17 cellular contexts compared by ENCODE assay signal in genomic region chr20:32231245-32231644, GRCh38. TPM values are rescaled to one million over a fixed set of nuclear protein-coding genes. Genes with fewer than 3 reads are reported as not detected.
DNase-seq lines count a peak whose midpoint lies in the region; ATAC-seq, FAIRE-seq and TF ChIP-seq lines count a peak whose summit lies in the region.
"Had no signal": no experiment of that assay in that cellular context is flagged by ENCODE, and none has a peak within 500 bp of the region (broad histone marks: within the 10 kb centered on the region; RNA-seq: fewer than 3 reads in every experiment).

No MANE protein-coding gene starts in this region.

- peak in 1 of 2 donors; percentile 12 for ATAC-seq in activated T-cell treated with anti-CD3 and anti-CD28 coated beads, Interleukin-2, amount 50 U/mL, for 72 hours (replicated peaks in 1 of 2)
- no peak for ATAC-seq in T-cell (replicated peaks in 1 of 4)
- ATAC-seq in K562 = no peak
- ATAC-seq in HG02571 (IDR thresholded peaks at IDR 0.05; ENCODE audit: unreplicated experiment) = no peak
- ATAC-seq: left colon had no signal

- CTCF ChIA-PET in T-cell (lab: Charles Lee) (no interaction called here), K562 (lab: Yijun Ruan, JAX; ENCODE audit: low intra/inter-chr PET ratio) (no interaction called here)

- FAIRE-seq in K562 (lab: Jason Lieb, UNC) = no peak
- FAIRE-seq: G401.6, GM12878 had no signal

- H3F3A ChIP-seq in smooth muscle cell (ENCODE audit: low read depth) = no peaks in the 10 kb centered on the region

- no peak overlapping the region for H2AFZ ChIP-seq in K562 (ENCODE audit: low read depth, low read length)
- H2AFZ ChIP-seq in smooth muscle cell (ENCODE audit: low read depth) = no peak overlapping the region

- no peak overlapping the region for H3K4me3 ChIP-seq in K562
- no peak overlapping the region for H3K4me3 ChIP-seq in smooth muscle cell
- H3K4me3 ChIP-seq: GM12878, suprapubic skin had no signal

- H3K4me1 ChIP-seq in K562 (replicated peaks in 1 of 2; ENCODE audit: control insufficient read depth in 2 of 2, insufficient read depth in 2 of 2, low read length in 2 of 2) (no peaks in the 10 kb centered on the region), smooth muscle cell (ENCODE audit: low read depth) (no peaks in the 10 kb centered on the region)
- H3K4me1 ChIP-seq: suprapubic skin had no signal

- peaks cover 18 to 51% of the 10 kb centered on the region in 2 donors for H3K36me3 Mint-ChIP-seq in activated T-cell treated with anti-CD3 and anti-CD28 coated beads, Interleukin-2, amount 50 U/mL, for 72 hours (ENCODE audit: insufficient read depth in 2 of 2)
- H3K36me3 Mint-ChIP-seq in T-cell = peaks cover 50% of the 10 kb centered on the region

- in situ Hi-C loops in K562 (cut with MboI) = no loop called here

- H3K27me3 Mint-ChIP-seq in activated T-cell treated with anti-CD3 and anti-CD28 coated beads, Interleukin-2, amount 50 U/mL, for 72 hours (ENCODE audit: low read depth) = no peaks in the 10 kb centered on the region
- no peaks in the 10 kb centered on the region for H3K27me3 Mint-ChIP-seq in T-cell

- H3K4me2 ChIP-seq in K562 (ENCODE audit: insufficient read depth, low read length) (no peak overlapping the region), smooth muscle cell (no peak overlapping the region)

- H3K4me3 Mint-ChIP-seq in activated T-cell treated with anti-CD3 and anti-CD28 coated beads, Interleukin-2, amount 50 U/mL, for 72 hours = peak overlapping the region; percentile 85 to 96
- H3K4me3 Mint-ChIP-seq in T-cell = no peak overlapping the region

- peaks cover 93% of the 10 kb centered on the region for H3K36me3 ChIP-seq in K562 (ENCODE audit: control insufficient read depth, insufficient read depth, low read length)
- peaks cover 5% of the 10 kb centered on the region for H3K36me3 ChIP-seq in smooth muscle cell (ENCODE audit: low read depth)

- no peak for TF ChIP-seq RAD21 in K562 (CRISPR knock-in tag; conservative IDR thresholded peaks at IDR 0.05 in 1 of 2, IDR thresholded peaks at IDR 0.05 in 1 of 2)

- peak overlapping the region; percentile 100 for H3K27ac Mint-ChIP-seq in activated T-cell treated with anti-CD3 and anti-CD28 coated beads, Interleukin-2, amount 50 U/mL, for 72 hours
- H3K27ac Mint-ChIP-seq in T-cell = peak overlapping the region; percentile 97 to 99

- TF ChIP-seq CTCF in K562 (IDR thresholded peaks at IDR 0.05 in 2 of 3, conservative IDR thresholded peaks at IDR 0.05 in 1 of 3; ENCODE audit: insufficient read depth in 2 of 3, low read depth in 1 of 3, low read length in 3 of 3) (no peak), smooth muscle cell (IDR thresholded peaks at IDR 0.05; ENCODE audit: borderline replicate concordance, insufficient read depth, poor library complexity, severe bottlenecking) (no peak)

- H3K27ac ChIP-seq in K562 (ENCODE audit: extremely low read depth, low read depth, low read length) (no peak overlapping the region), smooth muscle cell (ENCODE audit: low read depth) (peak overlapping the region; percentile 63)
- H3K27ac ChIP-seq: RWPE1, suprapubic skin had no signal

- no peak overlapping the region for H3K9ac ChIP-seq in K562 (ENCODE audit: insufficient read depth in 1 of 2, low read depth in 2 of 2, low read length in 2 of 2)
- H3K9ac ChIP-seq in smooth muscle cell (ENCODE audit: low read depth) = no peak overlapping the region

- peaks cover 47% of the 10 kb centered on the region for H3K4me1 Mint-ChIP-seq in activated T-cell treated with anti-CD3 and anti-CD28 coated beads, Interleukin-2, amount 50 U/mL, for 72 hours (ENCODE audit: low read depth)
- H3K4me1 Mint-ChIP-seq in T-cell = peaks cover 18 to 26% (median 21%) of the 10 kb centered on the region in 3 donors

- no peaks in the 10 kb centered on the region for H3K79me2 ChIP-seq in K562 (ENCODE audit: control insufficient read depth, insufficient read depth, low read length)
- H3K79me2 ChIP-seq in smooth muscle cell (ENCODE audit: low read depth) = no peaks in the 10 kb centered on the region

- WGBS in K562 (ENCODE audit: insufficient coverage, low coverage, missing lambda C conversion rate) = 98% methylated on average over 4 of the region's 4 CpGs
- WGBS in smooth muscle cell (ENCODE audit: low lambda C conversion rate) = 87% methylated on average over 4 of the region's 4 CpGs

- H3K9me1 ChIP-seq in K562 (ENCODE audit: control insufficient read depth, insufficient read depth, low read length) = peaks cover 3% of the 10 kb centered on the region

- POLR2A ChIA-PET in T-cell (lab: Charles Lee) = no interaction called here
- POLR2A ChIA-PET in K562 (lab: Yijun Ruan, JAX) = interaction anchor here (0.8 to 1.6 kb wide), 2 partner anchors 126 to 512 kb away, joined by 3 to 5 read pairs; partner anchors contain the start of gene ASXL1

- H3K27me3 ChIP-seq in K562 (ENCODE audit: control insufficient read depth in 2 of 2, insufficient read depth in 2 of 2, low read length in 2 of 2) (no peaks in the 10 kb centered on the region), smooth muscle cell (ENCODE audit: low read depth) (no peaks in the 10 kb centered on the region)
- H3K27me3 ChIP-seq: suprapubic skin had no signal

- no peak for TF ChIP-seq EP300 in K562 (IDR thresholded peaks at IDR 0.05; ENCODE audit: low read length)

- no peaks in the 10 kb centered on the region for H3K9me3 Mint-ChIP-seq in activated T-cell treated with anti-CD3 and anti-CD28 coated beads, Interleukin-2, amount 50 U/mL, for 72 hours
- H3K9me3 Mint-ChIP-seq in T-cell = no peaks in the 10 kb centered on the region

- H3K9me3 ChIP-seq in K562 (replicated peaks; ENCODE audit: control insufficient read depth, insufficient read depth, low read depth, low read length) (no peaks in the 10 kb centered on the region), smooth muscle cell (replicated peaks; ENCODE audit: low read depth) (no peaks in the 10 kb centered on the region)
- H3K9me3 ChIP-seq: suprapubic skin had no signal

- intact Hi-C loops in K562 (cut with micrococcal nuclease) = no loop called here
- intact Hi-C loops in posterior vena cava (cut with DNase I) = no loop called here

- no peak for TF ChIP-seq POLR2A in K562 (conservative IDR thresholded peaks at IDR 0.05)

- 0 out of 2 replicates have a peak, but pooled peaks cover 4% of the 10 kb centered on the region for H4K20me1 ChIP-seq in K562 (replicated peaks; ENCODE audit: control insufficient read depth, insufficient read depth, low read length)
- H4K20me1 ChIP-seq in smooth muscle cell (ENCODE audit: low read depth) = no peaks in the 10 kb centered on the region

- DNase-seq in activated T-cell treated with anti-CD3 and anti-CD28 coated beads, Interleukin-2, amount 50 U/mL, for 72 hours = no peak
- no peak for DNase-seq in activated T-cell treated with anti-CD3 and anti-CD28 coated beads, Interleukin-2, amount 50 U/mL, for 48 hours
- no peak for DNase-seq in T-cell
- DNase-seq in K562 (ENCODE audit: extremely low read depth in 1 of 4, low spot score in 3 of 4) = no peak
- DNase-seq in smooth muscle cell (lab: John Stamatoyannopoulos, UW; ENCODE audit: unreplicated experiment) = no peak
- no peak for DNase-seq in 8988T
- no peak for DNase-seq in posterior vena cava (ENCODE audit: low spot score)
- DNase-seq: foreskin fibroblast, left colon, NCI-H1930, NCI-H446 treated with DMSO at 0.1 percent for 48 hours, occipital lobe had no signal

- BruUV-seq in K562 (replicated peaks; lab: Mats Ljungman, UMichigan) = no TSS peak

RNA-seq across cellular contexts. Expression of gene POFUT1, which starts 23.6 kb away (rescaled TPM):
- total RNA-seq in activated T-cell treated with anti-CD3 and anti-CD28 coated beads, Interleukin-2, amount 50 U/mL, for 72 hours = 10 to 100 TPM; 59.7 to 63.2 TPM
- 10 to 100 TPM; 13.2 to 20.6 (median 17.7) TPM for total RNA-seq in T-cell
- 57.2 and 80.7 TPM in 2 replicates for total RNA-seq in K562 (2011; cell fraction: chromatin; rRNA removed; ENCODE audit: low replicate concordance)
- 72.2 and 72.5 TPM in 2 replicates for total RNA-seq in K562 (2011; cell fraction: nucleolus; rRNA removed)
- 70.9 and 93.4 TPM in 2 replicates for total RNA-seq in K562 (2011; cell fraction: nucleoplasm; rRNA removed)
- 23.5 and 29.4 TPM in 2 replicates for total RNA-seq in K562 (2014; rRNA removed)
- 25.7 and 25.9 TPM in 2 replicates for total RNA-seq in K562 (2014; rRNA removed; fragmentation: Illumina TruSeq; extraction: Trizol)
- total RNA-seq in K562 (2015; rRNA removed; fragmentation: Illumina TruSeq; extraction: Trizol) = 32.8 and 33.2 TPM in 2 replicates
- total RNA-seq in K562 (2021) = 38.2 and 44.7 TPM in 2 replicates
- polyA plus RNA-seq in K562 (2011; rRNA removed) = 21.3 and 21.6 TPM in 2 replicates
- 19.2 and 27.8 TPM in 2 replicates for polyA plus RNA-seq in K562 (2011; cell fraction: cytosol; rRNA removed)
- 15.0 and 22.1 TPM in 2 replicates for polyA plus RNA-seq in K562 (2011; cell fraction: nucleus; rRNA removed)
- 22.6 and 26.2 TPM in 2 replicates for polyA plus RNA-seq in K562 (2012)
- 32.7 and 34.3 TPM in 2 replicates for polyA plus RNA-seq in K562 (2014; fragmentation: Illumina TruSeq; extraction: Trizol)
- polyA plus RNA-seq in K562 (2014; fragmentation: Nextera tagmentation; extraction: Ambion mirVana) = 1 to 10 TPM; 3.5 to 6.0 TPM
- polyA plus RNA-seq in K562 (2014; rRNA removed) = 22.7 and 24.8 TPM in 2 replicates
- 25.2 and 26.7 TPM in 2 replicates for polyA minus RNA-seq in K562 (2011; rRNA and poly(A)+ RNA removed)
- 19.7 and 23.0 TPM in 2 replicates for polyA minus RNA-seq in K562 (2011; cell fraction: cytosol; rRNA and poly(A)+ RNA removed)
- 13.7 and 16.8 TPM in 2 replicates for polyA minus RNA-seq in K562 (2011; cell fraction: nucleus; rRNA and poly(A)+ RNA removed)
- total RNA-seq in smooth muscle cell = 45.0 and 51.2 TPM in 2 replicates
- polyA plus RNA-seq in smooth muscle cell = 35.6 and 44.3 TPM in 2 replicates
- 10 to 100 TPM; 34.6 to 36.4 TPM for total RNA-seq in posterior vena cava

RNA-seq across cellular contexts. Expression of gene PLAGL2, which starts 23.7 kb away (rescaled TPM):
- 100 to 1,000 TPM in 1 of 2 donors, 10 to 100 TPM in 1; 98.8 to 107 TPM for total RNA-seq in activated T-cell treated with anti-CD3 and anti-CD28 coated beads, Interleukin-2, amount 50 U/mL, for 72 hours
- total RNA-seq in T-cell (10 to 100 TPM; 12.6 to 18.2 (median 16.3) TPM), K562 (2014; rRNA removed) (4.0 and 5.5 TPM in 2 replicates), K562 (2014; rRNA removed; fragmentation: Illumina TruSeq; extraction: Trizol) (5.6 and 6.4 TPM in 2 replicates), K562 (2015; rRNA removed; fragmentation: Illumina TruSeq; extraction: Trizol) (6.2 and 6.7 TPM in 2 replicates), K562 (2021) (20.1 and 21.8 TPM in 2 replicates), smooth muscle cell (13.7 and 18.7 TPM in 2 replicates), posterior vena cava (1 to 10 TPM; 4.8 to 5.6 TPM)
- 15.9 and 22.3 TPM in 2 replicates for total RNA-seq in K562 (2011; cell fraction: chromatin; rRNA removed; ENCODE audit: low replicate concordance)
- total RNA-seq in K562 (2011; cell fraction: nucleolus; rRNA removed) = 11.4 and 12.5 TPM in 2 replicates
- 18.0 and 31.8 TPM in 2 replicates for total RNA-seq in K562 (2011; cell fraction: nucleoplasm; rRNA removed)
- polyA plus RNA-seq in K562 (2011; rRNA removed) (7.1 and 7.2 TPM in 2 replicates), K562 (2014; fragmentation: Illumina TruSeq; extraction: Trizol) (21.8 and 24.3 TPM in 2 replicates), K562 (2014; fragmentation: Nextera tagmentation; extraction: Ambion mirVana) (1 to 10 TPM; 3.1 to 5.3 TPM), K562 (2014; rRNA removed) (10.6 and 11.4 TPM in 2 replicates), smooth muscle cell (10.4 and 14.6 TPM in 2 replicates)
- polyA plus RNA-seq in K562 (2011; cell fraction: cytosol; rRNA removed) = 9.6 and 9.7 TPM in 2 replicates
- polyA plus RNA-seq in K562 (2011; cell fraction: nucleus; rRNA removed) = 7.9 and 13.1 TPM in 2 replicates
- 11.7 and 12.7 TPM in 2 replicates for polyA plus RNA-seq in K562 (2012)
- polyA minus RNA-seq in K562 (2011; rRNA and poly(A)+ RNA removed) = 6.5 and 8.3 TPM in 2 replicates
- 10.6 and 13.0 TPM in 2 replicates for polyA minus RNA-seq in K562 (2011; cell fraction: cytosol; rRNA and poly(A)+ RNA removed)
- polyA minus RNA-seq in K562 (2011; cell fraction: nucleus; rRNA and poly(A)+ RNA removed) = 5.3 and 6.8 TPM in 2 replicates

RNA-seq across cellular contexts. Expression of gene KIF3B, which starts 46.2 kb away (rescaled TPM):
- 10 to 100 TPM; 30.3 to 37.9 TPM for total RNA-seq in activated T-cell treated with anti-CD3 and anti-CD28 coated beads, Interleukin-2, amount 50 U/mL, for 72 hours
- total RNA-seq in T-cell (10 to 100 TPM; 11.3 to 14.6 (median 13.6) TPM), K562 (2014; rRNA removed) (6.3 and 7.8 TPM in 2 replicates), K562 (2014; rRNA removed; fragmentation: Illumina TruSeq; extraction: Trizol) (9.6 and 11.5 TPM in 2 replicates), K562 (2015; rRNA removed; fragmentation: Illumina TruSeq; extraction: Trizol) (8.4 and 8.6 TPM in 2 replicates), K562 (2021) (9.1 and 9.8 TPM in 2 replicates), smooth muscle cell (16.7 and 20.0 TPM in 2 replicates), posterior vena cava (10 to 100 TPM; 26.2 to 28.8 TPM)
- 9.0 and 15.2 TPM in 2 replicates for total RNA-seq in K562 (2011; cell fraction: chromatin; rRNA removed; ENCODE audit: low replicate concordance)
- total RNA-seq in K562 (2011; cell fraction: nucleolus; rRNA removed) = 5.3 and 5.7 TPM in 2 replicates
- total RNA-seq in K562 (2011; cell fraction: nucleoplasm; rRNA removed) = 7.2 and 7.9 TPM in 2 replicates
- polyA plus RNA-seq in K562 (2011; rRNA removed) (6.8 and 12.3 TPM in 2 replicates), K562 (2014; fragmentation: Illumina TruSeq; extraction: Trizol) (11.5 and 11.7 TPM in 2 replicates), K562 (2014; fragmentation: Nextera tagmentation; extraction: Ambion mirVana) (1 to 10 TPM; 2.9 to 3.6 TPM), K562 (2014; rRNA removed) (7.2 and 7.7 TPM in 2 replicates), smooth muscle cell (8.2 and 10.2 TPM in 2 replicates)
- polyA plus RNA-seq in K562 (2011; cell fraction: cytosol; rRNA removed) = 6.0 and 7.9 TPM in 2 replicates
- 3.2 and 4.4 TPM in 2 replicates for polyA plus RNA-seq in K562 (2011; cell fraction: nucleus; rRNA removed)
- 8.6 and 10.3 TPM in 2 replicates for polyA plus RNA-seq in K562 (2012)
- polyA minus RNA-seq in K562 (2011; rRNA and poly(A)+ RNA removed) = 12.5 and 18.6 TPM in 2 replicates
- polyA minus RNA-seq in K562 (2011; cell fraction: cytosol; rRNA and poly(A)+ RNA removed) = 5.3 and 7.4 TPM in 2 replicates
- polyA minus RNA-seq in K562 (2011; cell fraction: nucleus; rRNA and poly(A)+ RNA removed) = 2.0 and 3.4 TPM in 2 replicates

Comparison
In these comparisons a context has a peak if more than half of its experiments do, and no peak if none do; other contexts are left out.
1. H3K4me3 Mint-ChIP-seq: peak in activated T-cell treated with anti-CD3 and anti-CD28 coated beads, Interleukin-2, amount 50 U/mL, for 72 hours (2 of 2); none in T-cell (0 of 3).